ENCODE assay signal across 18 cellular contexts in the genomic region with DNA sequence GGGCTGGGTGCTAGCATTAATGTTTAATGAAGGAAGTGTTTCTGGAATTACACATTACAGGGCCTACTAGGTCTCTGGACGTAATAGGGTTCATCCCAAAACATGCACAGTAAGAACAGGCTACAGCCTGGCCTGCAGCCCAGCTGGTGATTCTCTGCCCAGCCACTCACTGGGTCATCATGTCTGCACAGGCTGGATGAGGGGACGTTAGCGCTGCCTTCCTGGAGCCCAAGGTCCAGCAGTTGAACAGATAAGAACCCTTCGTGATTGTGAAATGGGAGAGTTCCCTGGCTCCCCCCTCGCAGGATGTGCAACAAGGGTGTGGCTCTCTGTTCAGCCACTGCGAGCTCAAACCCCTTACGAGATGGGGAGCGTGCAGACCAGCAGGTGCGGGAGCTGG.
DNase-seq lines count a peak whose midpoint lies in the region; ATAC-seq and TF ChIP-seq lines count a peak whose summit lies in the region.
"Had no signal": no experiment of that assay in that cellular context is flagged by ENCODE, and none has a peak within 500 bp of the region (broad histone marks: within the 10 kb centered on the region; RNA-seq: fewer than 3 reads in every experiment).

No MANE protein-coding gene starts in this region.

- H2BK120ac ChIP-seq in IMR-90 (ENCODE audit: low read depth, low read length) = peak overlapping the region; percentile 9; the same call in 1 of the 2 replicates

- peaks cover 6% of the 10 kb centered on the region; the same call in 1 of the 2 replicates for H3K4me1 ChIP-seq in IMR-90 (ENCODE audit: control insufficient read depth, insufficient read depth, low read length)

- in situ Hi-C loops in IMR-90 (cut with MboI; ENCODE audit: low sequenced_read_pairs) = no loop called here

- no peak overlapping the region for H2AK9ac ChIP-seq in IMR-90 (replicated peaks; ENCODE audit: low read depth, low read length, poor library complexity)

- H3K23ac ChIP-seq in IMR-90 (ENCODE audit: low read depth, low read length) = no peak overlapping the region

- no peak overlapping the region for H2BK5ac ChIP-seq in IMR-90 (ENCODE audit: low read depth, low read length, poor library complexity, severe bottlenecking)

- no peak overlapping the region for H3K4me3 ChIP-seq in IMR-90 (ENCODE audit: insufficient read depth, low read depth, low read length)
- H3K4me3 ChIP-seq in fibroblast of the aortic adventitia (ENCODE audit: low read depth, low read length) = no peak overlapping the region
- H3K4me3 ChIP-seq: SK-N-MC had no signal

- CTCF ChIA-PET in IMR-90 (lab: Yijun Ruan, JAX) = no interaction called here

- no peak overlapping the region for H3K4ac ChIP-seq in IMR-90 (ENCODE audit: low read depth, low read length)

- H3K9me1 ChIP-seq in IMR-90 (ENCODE audit: insufficient read depth, low read length) = peaks cover 10% of the 10 kb centered on the region; the same call in 1 of the 2 replicates

- no peak overlapping the region for H3K9ac ChIP-seq in IMR-90 (ENCODE audit: low read depth, low read length)

- H4K20me1 ChIP-seq in IMR-90 (ENCODE audit: insufficient read depth, low read length) = no peaks in the 10 kb centered on the region

- TF ChIP-seq POLR2A in IMR-90 (IDR thresholded peaks at IDR 0.05; ENCODE audit: low read depth, low read length) = no peak

- no peak overlapping the region for H2AFZ ChIP-seq in IMR-90 (replicated peaks; ENCODE audit: low read length, poor library complexity)

- H2AK5ac ChIP-seq in IMR-90 (ENCODE audit: low read depth, low read length) = no peak overlapping the region

- DNase-seq in IMR-90 = peak; percentile 12
- DNase-seq in OCI-M1 (lab: John Stamatoyannopoulos, UW) = peak; percentile 34
- DNase-seq in fibroblast of the aortic adventitia (ENCODE audit: low read depth) = peak; percentile 27
- peak; percentile 67 for DNase-seq in mesenteric fat pad (ENCODE audit: low spot score)
- DNase-seq in NCI-H526 (lab: John Stamatoyannopoulos, UW) = no peak
- no peak for DNase-seq in effector CD8-positive, alpha-beta T cell (lab: John Stamatoyannopoulos, UW)
- no peak for DNase-seq in activated CD8-positive, alpha-beta memory T cell treated with anti-CD3 and anti-CD28 coated beads for 24 hours
- DNase-seq: EL; KBM-7; NCI-H1092; NCI-H1436; NCI-H1930; NCI-H2227 treated with DMSO at 0.1 percent for 48 hours; NCI-H510A treated with DMSO at 0.1 percent for 48 hours; NCI-H774; NK-92 treated with Interleukin-12 subunit alpha and Interleukin-12 subunit beta, amount 100 ng/mL, for 24 hours; Right ventricle myocardium superior had no signal

- H4K91ac ChIP-seq in IMR-90 (ENCODE audit: insufficient read depth, low read depth, low read length) = peak overlapping the region; percentile 36; the same call in 1 of the 2 replicates

- H3K79me1 ChIP-seq in IMR-90 (ENCODE audit: low read depth in 1 of 2, low read length in 2 of 2) = no peaks in the 10 kb centered on the region

- H3K4me2 ChIP-seq in IMR-90 (ENCODE audit: low read depth, low read length) = no peak overlapping the region

- H3K14ac ChIP-seq in IMR-90 (replicated peaks; ENCODE audit: low read depth, low read length) = no peak overlapping the region

- dilution Hi-C loops in IMR-90 (cut with HindIII; ENCODE audit: low sequenced_read_pairs, unreplicated experiment) = no loop called here

- ATAC-seq in IMR-90 (ENCODE audit: low read depth) = peak; percentile 50

- H4K5ac ChIP-seq in IMR-90 (ENCODE audit: low read depth, low read length) = no peak overlapping the region

- H3K9me3 ChIP-seq in IMR-90 (ENCODE audit: control insufficient read depth, insufficient read depth, low read length) = 0 out of 2 replicates have a peak, but pooled peaks cover 2% of the 10 kb centered on the region

- TF ChIP-seq RAD21 in IMR-90 (IDR thresholded peaks at IDR 0.05; ENCODE audit: low read length) = no peak

- no peak overlapping the region for H4K8ac ChIP-seq in IMR-90 (ENCODE audit: low read depth in 2 of 2, low read length in 2 of 2)

- 0 out of 2 replicates have a peak overlapping the region, but pooled peaks have one; percentile 9 for H2BK20ac ChIP-seq in IMR-90 (ENCODE audit: low read depth, low read length)

- H3K36me3 ChIP-seq in IMR-90 (ENCODE audit: control insufficient read depth, insufficient read depth, low read length) = no peaks in the 10 kb centered on the region

- no peak overlapping the region for H3K27ac ChIP-seq in IMR-90 (ENCODE audit: insufficient read depth, low read length)
- H3K27ac ChIP-seq: SK-N-MC had no signal

- TF ChIP-seq CTCF in IMR-90 (conservative IDR thresholded peaks at IDR 0.05; ENCODE audit: low read depth, low read length) (no peak), fibroblast of the aortic adventitia (IDR thresholded peaks at IDR 0.05; ENCODE audit: insufficient read depth, low read length) (no peak)

- WGBS in IMR-90 (ENCODE audit: extremely low coverage in 2 of 2, insufficient read length in 1 of 2), 2 experiments = no CpG with 5 or more reads among the region's 9 CpGs

- intact Hi-C loops in IMR-90 (cut with micrococcal nuclease) = loop anchor here (5.0 to 10.0 kb wide), 2 partner anchors 852 to 1044 kb away; a partner anchor contains a TSS

- no peak overlapping the region for H3K18ac ChIP-seq in IMR-90 (ENCODE audit: low read depth, low read length)

- no peak overlapping the region for H3K56ac ChIP-seq in IMR-90 (ENCODE audit: extremely low read depth, insufficient read depth, low read length)

- POLR2A ChIA-PET in IMR-90 (lab: Charles Lee; ENCODE audit: unreplicated experiment) = no interaction called here

- H3K27me3 ChIP-seq in IMR-90 (ENCODE audit: control insufficient read depth, insufficient read depth, low read length) = peaks cover 8% of the 10 kb centered on the region

- H2BK15ac ChIP-seq in IMR-90 (ENCODE audit: low read depth, low read length) = peak overlapping the region; percentile 34; the same call in 1 of the 3 replicates

- BruUV-seq in IMR-90 (replicated peaks; lab: Mats Ljungman, UMichigan) = no TSS peak

TF ChIP-seq in IMR-90, 13 proteins besides CTCF, POLR2A, EP300 and RAD21:
- TF ChIP-seq, protein P1, sequence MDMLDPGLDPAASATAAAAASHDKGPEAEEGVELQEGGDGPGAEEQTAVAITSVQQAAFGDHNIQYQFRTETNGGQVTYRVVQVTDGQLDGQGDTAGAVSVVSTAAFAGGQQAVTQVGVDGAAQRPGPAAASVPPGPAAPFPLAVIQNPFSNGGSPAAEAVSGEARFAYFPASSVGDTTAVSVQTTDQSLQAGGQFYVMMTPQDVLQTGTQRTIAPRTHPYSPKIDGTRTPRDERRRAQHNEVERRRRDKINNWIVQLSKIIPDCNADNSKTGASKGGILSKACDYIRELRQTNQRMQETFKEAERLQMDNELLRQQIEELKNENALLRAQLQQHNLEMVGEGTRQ (IDR thresholded peaks at IDR 0.05; ENCODE audit: low read depth, low read length) = no peak
- peak; percentile 32; the same call in 1 of the 2 replicates for TF ChIP-seq CEBPB (IDR thresholded peaks at IDR 0.05; ENCODE audit: low read depth, low read length)

Comparison
In these comparisons a context has a peak if more than half of its experiments do, and no peak if none do; other contexts are left out.
1. DNase-seq: peak in IMR-90 (single experiment), OCI-M1 (single experiment), fibroblast of the aortic adventitia (single experiment) and mesenteric fat pad (single experiment); none in NCI-H526 (0 of 2), effector CD8-positive, alpha-beta T cell (single experiment) and activated CD8-positive, alpha-beta memory T cell treated with anti-CD3 and anti-CD28 coated beads for 24 hours (single experiment).